Comparison of ENCODE assay signal across 8 cellular contexts in the genomic region with DNA sequence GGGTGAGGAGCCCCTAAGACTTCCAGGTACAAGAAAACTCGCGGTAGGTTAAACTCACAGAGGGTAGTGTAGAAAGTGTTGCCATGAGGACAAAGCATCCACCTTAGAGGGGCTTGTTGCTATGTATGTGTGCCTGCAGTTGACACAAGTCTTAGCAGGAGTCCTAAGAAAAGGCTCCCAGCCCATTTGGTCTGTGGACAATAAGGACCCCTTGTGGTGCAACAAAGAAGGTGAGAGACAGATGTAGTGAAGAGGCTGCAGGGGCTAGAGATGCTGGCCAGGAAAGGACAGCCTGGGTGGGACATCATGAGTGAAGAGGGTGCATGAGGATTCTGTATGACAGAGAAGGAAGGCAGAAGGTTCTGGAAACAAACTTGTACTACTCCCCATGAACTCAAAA. TPM values are rescaled to one million over a fixed set of nuclear protein-coding genes. Genes with fewer than 3 reads are reported as not detected.
DNase-seq lines count a peak whose midpoint lies in the region; ATAC-seq and TF ChIP-seq lines count a peak whose summit lies in the region.

No MANE protein-coding gene starts in this region.

- whole genome bisulfite sequencing in trophoblast cell (ENCODE audit: extremely low coverage, insufficient coverage, insufficient read length), result no CpG with 5 or more reads among the region's 2 CpGs

- H3K4me3 Mint-ChIP-seq in endothelial cell (ENCODE audit: unreplicated experiment), result no peak overlapping the region

- no peaks in the 10 kb centered on the region for H3K9me3 ChIP-seq in trophoblast cell (ENCODE audit: insufficient read depth, low read depth, low read length)

- H2AK5ac ChIP-seq in trophoblast cell (ENCODE audit: low read length), result no peak overlapping the region

- no peaks in the 10 kb centered on the region for H3K36me3 Mint-ChIP-seq in endothelial cell (ENCODE audit: low read depth, unreplicated experiment)

- H3K4ac ChIP-seq in trophoblast cell (ENCODE audit: low read depth, low read length), result no peak overlapping the region

- H4K12ac ChIP-seq in trophoblast cell (ENCODE audit: low read depth, low read length), result no peak overlapping the region

- H3K14ac ChIP-seq in trophoblast cell (ENCODE audit: low read length), result no peak overlapping the region

- no peak overlapping the region for H2BK120ac ChIP-seq in trophoblast cell (ENCODE audit: insufficient read depth, low read length, poor library complexity)

- H3K27me3 ChIP-seq in trophoblast cell (ENCODE audit: insufficient read depth, low read length), result no peaks in the 10 kb centered on the region

- no peak overlapping the region for H2BK12ac ChIP-seq in trophoblast cell (ENCODE audit: low read length)

- peaks cover 0 to 5% of the 10 kb centered on the region in 2 experiments for H3K4me1 ChIP-seq in trophoblast cell (ENCODE audit: control insufficient read depth in 1 of 2, insufficient read depth in 2 of 2, low read length in 2 of 2)

- H3K9me3 Mint-ChIP-seq in endothelial cell (ENCODE audit: unreplicated experiment), result no peaks in the 10 kb centered on the region

- ATAC-seq in HG03095 (IDR thresholded peaks at IDR 0.05; ENCODE audit: unreplicated experiment), result peak; percentile 57

- H4K8ac ChIP-seq in trophoblast cell (ENCODE audit: low read depth, low read length), result no peak overlapping the region

- H3K4me3 ChIP-seq in trophoblast cell (ENCODE audit: low read depth, low read length), result no peak overlapping the region

- H3K27ac ChIP-seq in trophoblast cell (ENCODE audit: low read depth, low read length), result no peak overlapping the region

- TF ChIP-seq CTCF in endothelial cell (IDR thresholded peaks at IDR 0.05; ENCODE audit: unreplicated experiment), result no peak

- H3K36me3 ChIP-seq in trophoblast cell (ENCODE audit: control insufficient read depth in 1 of 2, insufficient read depth in 2 of 2, low read length in 2 of 2), result no peaks in the 10 kb centered on the region

- no peak overlapping the region for H3K9ac ChIP-seq in trophoblast cell (ENCODE audit: low read length)

- H4K91ac ChIP-seq in trophoblast cell (ENCODE audit: low read depth, low read length), result no peak overlapping the region

- H3K79me2 ChIP-seq in trophoblast cell (ENCODE audit: control insufficient read depth, insufficient read depth, low read length, poor library complexity), result no peaks in the 10 kb centered on the region

- H2AFZ ChIP-seq in trophoblast cell (ENCODE audit: insufficient read depth, low read length, poor library complexity), result no peak overlapping the region

- H3K4me2 ChIP-seq in trophoblast cell (ENCODE audit: low read length), result no peak overlapping the region

- H3K18ac ChIP-seq in trophoblast cell (ENCODE audit: low read length), result no peak overlapping the region

- no peak overlapping the region for H3K27ac Mint-ChIP-seq in endothelial cell (ENCODE audit: unreplicated experiment)

- DNase-seq in SIG-M5 treated with dmso at 0.1 percent for 504 hours (lab: John Stamatoyannopoulos, UW; ENCODE audit: unreplicated experiment), result peak; percentile 53
- no peak for DNase-seq in SIG-M5 (lab: John Stamatoyannopoulos, UW)
- peak; percentile 29 for DNase-seq in T follicular helper cell (ENCODE audit: low read depth)
- DNase-seq in endothelial cell (ENCODE audit: low spot score), result peak; percentile 39
- peak; percentile 13 to 53 for DNase-seq in trophoblast cell
- DNase-seq in D341Med (ENCODE audit: low spot score), result no peak
- no peak for DNase-seq in GM03348 (ENCODE audit: low spot score)

- H3K4me1 Mint-ChIP-seq in endothelial cell (ENCODE audit: unreplicated experiment), result peaks cover 8% of the 10 kb centered on the region

- no peak overlapping the region for H3K23ac ChIP-seq in trophoblast cell (ENCODE audit: low read length)

- H3K79me1 ChIP-seq in trophoblast cell (ENCODE audit: low read length), result no peaks in the 10 kb centered on the region

- H2BK5ac ChIP-seq in trophoblast cell (ENCODE audit: low read depth, low read length, poor library complexity), result no peak overlapping the region

- peaks cover 2% of the 10 kb centered on the region for H3K27me3 Mint-ChIP-seq in endothelial cell (ENCODE audit: unreplicated experiment)

RNA-seq across cellular contexts. Expression of gene IL10, which starts 36.3 kb away (rescaled TPM):
- total RNA-seq in endothelial cell (ENCODE audit: unreplicated experiment), result not detected
- polyA plus RNA-seq in trophoblast cell (2013), result not detected in 2 replicates

RNA-seq across cellular contexts. Expression of gene IL19, which starts 38.0 kb away (rescaled TPM):
- total RNA-seq in endothelial cell (ENCODE audit: unreplicated experiment), result not detected
- polyA plus RNA-seq in trophoblast cell (2013), result not detected in 2 replicates

RNA-seq across cellular contexts. Expression of gene IL20, which starts 56.8 kb away (rescaled TPM):
- not detected for total RNA-seq in endothelial cell (ENCODE audit: unreplicated experiment)
- not detected in 2 replicates for polyA plus RNA-seq in trophoblast cell (2013)

Comparison
In these comparisons a context has a peak if more than half of its experiments do, and no peak if none do; other contexts are left out.
1. DNase-seq: peak in SIG-M5 treated with dmso at 0.1 percent for 504 hours (single experiment), T follicular helper cell (single experiment), endothelial cell (single experiment) and trophoblast cell (2 of 2); none in SIG-M5 (single experiment), D341Med (single experiment) and GM03348 (single experiment).